Comparison of ENCODE assay signal across 7 cellular contexts in the genomic region with DNA sequence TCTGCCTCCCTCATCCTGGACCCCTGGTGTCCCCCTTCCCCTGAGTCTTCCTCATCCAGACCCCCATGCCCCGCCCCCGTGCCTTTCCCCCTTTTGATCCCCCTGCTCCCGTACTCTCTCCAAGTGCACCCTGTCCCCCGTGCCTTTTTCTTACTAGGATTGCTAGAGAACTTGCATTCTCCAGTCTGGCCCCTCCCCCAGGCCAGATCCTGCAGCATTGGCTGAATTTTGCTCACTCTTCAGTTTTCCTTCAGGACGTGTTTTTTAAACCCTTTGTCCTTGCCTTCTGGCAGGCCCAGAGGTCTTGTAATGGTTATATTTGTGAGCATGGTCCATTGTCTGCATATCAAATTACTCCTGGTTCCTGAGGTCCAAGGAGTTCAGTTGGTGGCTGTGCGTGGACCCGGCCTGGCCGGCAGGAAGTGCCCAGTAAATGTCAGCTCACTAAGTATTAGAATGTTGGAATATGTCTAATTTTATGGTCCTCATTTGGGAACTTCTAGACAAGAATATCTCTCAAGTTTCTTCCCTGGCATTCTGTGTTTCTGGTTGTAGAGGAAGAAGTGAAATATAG. TPM values are rescaled to one million over a fixed set of nuclear protein-coding genes. Genes with fewer than 3 reads are reported as not detected.
DNase-seq lines count a peak whose midpoint lies in the region; TF ChIP-seq lines count a peak whose summit lies in the region.

No MANE protein-coding gene starts in this region.

- peak overlapping the region; percentile 63 for H3K27ac Mint-ChIP-seq in HFFc6

- no peaks in the 10 kb centered on the region; the same call in 1 of the 2 replicates for H3K36me3 Mint-ChIP-seq in HFFc6 (ENCODE audit: low read depth)

- TF ChIP-seq CTCF in HFFc6 (IDR thresholded peaks at IDR 0.05) (no peak), WI38 (IDR thresholded peaks at IDR 0.05; ENCODE audit: low read depth, low read length) (no peak), fibroblast of pulmonary artery (IDR thresholded peaks at IDR 0.05; ENCODE audit: low read length, missing control alignments) (no peak), parathyroid adenoma (IDR thresholded peaks at IDR 0.05) (no peak), GM13977 (IDR thresholded peaks at IDR 0.05; ENCODE audit: extremely low read depth, insufficient read depth, missing control alignments) (no peak)

- peak overlapping the region; percentile 95 for H3K4me3 Mint-ChIP-seq in HFFc6

- in situ Hi-C loops in GM13977 (cut with MboI; ENCODE audit: low pct_unique_long_range_greater_than_20kb, low sequenced_read_pairs, unreplicated experiment), result no loop called here

- no peak for DNase-seq in HFFc6
- DNase-seq in fibroblast of pulmonary artery (ENCODE audit: low read depth), result peak; percentile 12
- no peak for DNase-seq in globus pallidus (ENCODE audit: low spot score)
- no peak for DNase-seq in GM13977 (ENCODE audit: low spot score)
- no peak for DNase-seq in NCI-H774 (lab: John Stamatoyannopoulos, UW)

- no peaks in the 10 kb centered on the region for H3K36me3 ChIP-seq in parathyroid adenoma (ENCODE audit: control insufficient read depth, insufficient read depth, low read length)

- peak overlapping the region; percentile 93 for H3K4me2 ChIP-seq in parathyroid adenoma (ENCODE audit: low read length)

- H3K4me1 Mint-ChIP-seq in HFFc6 (ENCODE audit: low read depth), result peaks cover 21% of the 10 kb centered on the region

- H3K27me3 ChIP-seq in parathyroid adenoma (ENCODE audit: control insufficient read depth, insufficient read depth, low read length), result no peaks in the 10 kb centered on the region

- no peak overlapping the region for H3K9ac ChIP-seq in parathyroid adenoma

- no peaks in the 10 kb centered on the region for H3K9me3 Mint-ChIP-seq in HFFc6

- no peaks in the 10 kb centered on the region; the same call in 1 of the 2 replicates for H3K27me3 Mint-ChIP-seq in HFFc6 (ENCODE audit: insufficient read depth)

- H3K79me2 ChIP-seq in parathyroid adenoma, result no peaks in the 10 kb centered on the region

- peak overlapping the region; percentile 87 for H2AFZ ChIP-seq in parathyroid adenoma

- H3K4me3 ChIP-seq in WI38 (ENCODE audit: low read depth, low read length) (peak overlapping the region; percentile 96), fibroblast of pulmonary artery (replicated peaks; ENCODE audit: low read depth, low read length) (peak overlapping the region; percentile 96), parathyroid adenoma (ENCODE audit: low read depth, low read length) (peak overlapping the region; percentile 94)

- H3K4me1 ChIP-seq in parathyroid adenoma, result no peaks in the 10 kb centered on the region

- no peaks in the 10 kb centered on the region for H3K9me3 ChIP-seq in parathyroid adenoma (ENCODE audit: control insufficient read depth, low read length)

- H3K27ac ChIP-seq in parathyroid adenoma, result peak overlapping the region; percentile 61

RNA-seq across cellular contexts. Expression of a gene that starts 0.6 kb away (rescaled TPM):
- 10 to 100 TPM; 28.0 to 34.7 (median 30.3) TPM for total RNA-seq in HFFc6 (2021; fragmentation: NEBNext Ultra II Directional; extraction: Animal tissue kit (Norgen Biotek cat#: 25700))

RNA-seq across cellular contexts. Expression of a gene that starts 15.9 kb away (rescaled TPM):
- 10 to 100 TPM; 32.5 to 47.6 (median 37.8) TPM for total RNA-seq in HFFc6 (2021; fragmentation: NEBNext Ultra II Directional; extraction: Animal tissue kit (Norgen Biotek cat#: 25700))

RNA-seq across cellular contexts. Expression of a gene that starts 30.6 kb away (rescaled TPM):
- total RNA-seq in HFFc6 (2021; fragmentation: NEBNext Ultra II Directional; extraction: Animal tissue kit (Norgen Biotek cat#: 25700)), result 10 to 100 TPM; 16.0 to 23.7 (median 17.0) TPM

RNA-seq across cellular contexts. Expression of a gene that starts 41.9 kb away (rescaled TPM):
- 10 to 100 TPM; 33.2 to 46.8 (median 38.2) TPM for total RNA-seq in HFFc6 (2021; fragmentation: NEBNext Ultra II Directional; extraction: Animal tissue kit (Norgen Biotek cat#: 25700))
